Comparison of ENCODE assay signal across 10 cellular contexts in the genomic region with DNA sequence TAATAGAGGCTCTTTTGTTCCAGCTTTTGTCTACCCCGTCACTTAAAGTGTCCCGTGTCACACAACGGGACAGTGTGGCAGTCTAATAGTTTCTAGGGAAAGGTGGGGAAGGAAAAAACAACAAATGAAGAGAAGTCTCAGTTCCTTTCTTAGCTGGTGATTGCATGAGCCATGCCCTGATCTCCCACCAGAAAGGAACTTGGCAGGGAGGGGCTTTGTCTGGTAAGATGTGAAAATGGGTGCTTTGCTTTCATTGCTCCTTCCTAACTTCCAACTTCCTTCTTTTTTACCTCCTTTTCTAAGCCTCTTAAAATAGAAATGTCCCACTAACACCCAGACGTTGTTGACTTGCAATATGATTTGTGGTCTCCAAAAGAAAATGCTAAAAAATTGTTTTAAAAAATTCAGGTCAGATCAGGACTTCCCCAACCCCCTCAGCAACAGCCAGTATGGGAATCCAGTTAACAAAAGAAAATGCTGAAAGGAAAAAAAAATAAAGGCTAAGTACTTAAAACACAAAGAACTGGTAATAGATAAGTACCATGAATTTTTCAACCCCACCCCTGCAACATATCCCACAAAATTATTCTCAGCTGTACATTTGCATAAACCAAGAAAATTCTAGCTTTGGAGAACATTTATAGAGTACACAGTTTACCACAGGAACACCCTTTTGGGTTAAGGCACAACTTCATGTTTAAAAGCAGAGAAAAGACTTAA.
A peak's percentile ranks its signal among the peaks of the same experiment; 100 is the strongest.
DNase-seq lines count a peak whose midpoint lies in the region; ATAC-seq and TF ChIP-seq lines count a peak whose summit lies in the region.
"Had no signal": no experiment of that assay in that cellular context is flagged by ENCODE, and none has a peak within 500 bp of the region (broad histone marks: within the 10 kb centered on the region; RNA-seq: fewer than 3 reads in every experiment).

No MANE protein-coding gene starts in this region.

- H3K4me3 ChIP-seq in breast epithelium (no peak overlapping the region), left lung (no peak overlapping the region), upper lobe of left lung (no peak overlapping the region)

- H3K27ac Mint-ChIP-seq in MCF 10A (ENCODE audit: low read depth, unreplicated experiment), result no peak overlapping the region
- H3K27ac Mint-ChIP-seq in T-helper 17 cell, result peak overlapping the region; percentile 73

- H3K27me3 Mint-ChIP-seq in MCF 10A (ENCODE audit: insufficient read depth, unreplicated experiment) (peaks cover 100% of the 10 kb centered on the region), T-helper 17 cell (no peaks in the 10 kb centered on the region)

- H3K4me3 Mint-ChIP-seq in MCF 10A (ENCODE audit: unreplicated experiment), result no peak overlapping the region
- H3K4me3 Mint-ChIP-seq in T-helper 17 cell, result no peak overlapping the region

- H3K27ac ChIP-seq in breast epithelium (peak overlapping the region; percentile 80 to 82), left lung (peak overlapping the region in 1 of 2 donors; percentile 83), upper lobe of left lung (peak overlapping the region; percentile 29 to 74 (median 67))

- intact Hi-C loops in breast epithelium (cut with DNase I; ENCODE audit: low total_unique reads), result no loop called here
- intact Hi-C loops in MCF 10A (cut with micrococcal nuclease), result loop anchor here (5.0 kb wide), 1 partner anchor 289 kb away; the partner anchor contains the start of genes SWT1 and TRMT1L
- intact Hi-C loops in left lung (cut with DNase I), result no loop called here

- 68 to 71% methylated on average over 4 of the region's 4 CpGs for WGBS in upper lobe of left lung, 2 donors

- H3K9me3 ChIP-seq in breast epithelium (no peaks in the 10 kb centered on the region), T-helper 17 cell (ENCODE audit: control insufficient read depth, low read length, poor library complexity, severe bottlenecking) (no peaks in the 10 kb centered on the region), left lung (no peaks in the 10 kb centered on the region), upper lobe of left lung (no peaks in the 10 kb centered on the region)

- H3K4me1 Mint-ChIP-seq in MCF 10A (ENCODE audit: insufficient read depth, unreplicated experiment) (peaks cover 8% of the 10 kb centered on the region), T-helper 17 cell (peaks cover 39% of the 10 kb centered on the region)

- no peak for TF ChIP-seq CTCF in breast epithelium (IDR thresholded peaks at IDR 0.05)
- TF ChIP-seq CTCF in MCF 10A (IDR thresholded peaks at IDR 0.05; ENCODE audit: unreplicated experiment), result no peak
- TF ChIP-seq CTCF in left lung (IDR thresholded peaks at IDR 0.05), result no peak
- no peak for TF ChIP-seq CTCF in upper lobe of left lung (IDR thresholded peaks at IDR 0.05)

- DNase-seq in breast epithelium (ENCODE audit: low spot score in 2 of 2) (no peak), MCF 10A (ENCODE audit: unreplicated experiment) (no peak), T-helper 17 cell (no peak), left lung (no peak), upper lobe of left lung (no peak), NCI-H774 (lab: John Stamatoyannopoulos, UW) (no peak)
- DNase-seq: NCI-H69 had no signal

- POLR2A ChIA-PET in MCF 10A (lab: Yijun Ruan, JAX), result interaction anchor here (1.4 to 1.9 kb wide), 4 partner anchors 29 to 86 kb away, joined by 3 to 12 read pairs (median 7); no protein-coding TSS in a partner anchor

- no TSS peak for BruUV-seq in MCF 10A (replicated peaks; lab: Mats Ljungman, UMichigan)

- no peaks in the 10 kb centered on the region for H3K9me3 Mint-ChIP-seq in MCF 10A (ENCODE audit: unreplicated experiment)

- H3K36me3 Mint-ChIP-seq in MCF 10A (ENCODE audit: insufficient read depth, unreplicated experiment), result no peaks in the 10 kb centered on the region
- H3K36me3 Mint-ChIP-seq in T-helper 17 cell (ENCODE audit: low read depth), result peaks cover 9% of the 10 kb centered on the region

- TF ChIP-seq EP300 in upper lobe of left lung (IDR thresholded peaks at IDR 0.05), result no peak

- H3K27me3 ChIP-seq in breast epithelium, result no peaks in the 10 kb centered on the region
- no peaks in the 10 kb centered on the region for H3K27me3 ChIP-seq in left lung
- no peaks in the 10 kb centered on the region for H3K27me3 ChIP-seq in upper lobe of left lung

- peaks cover 0 to 6% of the 10 kb centered on the region in 2 donors for H3K4me1 ChIP-seq in breast epithelium
- H3K4me1 ChIP-seq in left lung, result peaks cover 0 to 55% of the 10 kb centered on the region in 2 donors
- H3K4me1 ChIP-seq in upper lobe of left lung, result peaks cover 0 to 14% (median 1%) of the 10 kb centered on the region in 4 donors

- H3K36me3 ChIP-seq in breast epithelium, result no peaks in the 10 kb centered on the region
- H3K36me3 ChIP-seq in left lung, result no peaks in the 10 kb centered on the region
- H3K36me3 ChIP-seq in upper lobe of left lung, result no peaks in the 10 kb centered on the region

- ATAC-seq in T-helper 17 cell, result no peak
- ATAC-seq in left lung, result peak; percentile 23
- peak in 1 of 2 donors; percentile 44 for ATAC-seq in upper lobe of left lung (ENCODE audit: low FRiP score in 2 of 2)
- no peak for ATAC-seq in HG02973 (IDR thresholded peaks at IDR 0.05; ENCODE audit: unreplicated experiment)
- no peak for ATAC-seq in HG02642 (IDR thresholded peaks at IDR 0.05; ENCODE audit: poor library complexity, unreplicated experiment)
- ATAC-seq: left lobe of liver had no signal

- CTCF ChIA-PET in MCF 10A (lab: Yijun Ruan, JAX), result interaction anchor here (0.7 to 1.5 kb wide), 3 partner anchors 63 to 768 kb away, joined by 3 to 4 read pairs (median 3); no protein-coding TSS in a partner anchor

- TF ChIP-seq POLR2A in breast epithelium (IDR thresholded peaks at IDR 0.05) (no peak), upper lobe of left lung (IDR thresholded peaks at IDR 0.05) (no peak)
